12 cellular contexts compared by ENCODE assay signal in genomic region chr12:110253176-110253575, GRCh38. TPM values are rescaled to one million over a fixed set of nuclear protein-coding genes. Genes with fewer than 3 reads are reported as not detected.
DNase-seq lines count a peak whose midpoint lies in the region; ATAC-seq and TF ChIP-seq lines count a peak whose summit lies in the region.
"Had no signal": no experiment of that assay in that cellular context is flagged by ENCODE, and none has a peak within 500 bp of the region (broad histone marks: within the 10 kb centered on the region; RNA-seq: fewer than 3 reads in every experiment).

No MANE protein-coding gene starts in this region.

- H3K9me3 ChIP-seq in SK-N-MC (ENCODE audit: low read depth, low read length) (no peaks in the 10 kb centered on the region), mucosa of descending colon (no peaks in the 10 kb centered on the region), thoracic aorta (no peaks in the 10 kb centered on the region)
- H3K9me3 ChIP-seq: SJSA1 had no signal

- H3K27ac Mint-ChIP-seq in endothelial cell (ENCODE audit: unreplicated experiment), result no peak overlapping the region
- H3K27ac Mint-ChIP-seq: activated naive CD4-positive, alpha-beta T cell treated with anti-CD3 and anti-CD28 coated beads, Interleukin-2, amount 10 ng/mL, durations not matched to agents 7 days and 5 days had no signal

- H3K36me3 ChIP-seq in SK-N-MC (ENCODE audit: insufficient read depth, low read length) (no peaks in the 10 kb centered on the region), mucosa of descending colon (ENCODE audit: low read depth) (no peaks in the 10 kb centered on the region), thoracic aorta (no peaks in the 10 kb centered on the region)
- H3K36me3 ChIP-seq: SJSA1 had no signal

- H3K27me3 ChIP-seq in thoracic aorta (replicated peaks; ENCODE audit: insufficient read depth), result no peaks in the 10 kb centered on the region
- H3K27me3 ChIP-seq: SJSA1 had no signal

- H3K4me3 Mint-ChIP-seq in endothelial cell (ENCODE audit: unreplicated experiment), result no peak overlapping the region
- H3K4me3 Mint-ChIP-seq: activated naive CD4-positive, alpha-beta T cell treated with anti-CD3 and anti-CD28 coated beads, Interleukin-2, amount 10 ng/mL, durations not matched to agents 7 days and 5 days had no signal

- H3K4me1 ChIP-seq in mucosa of descending colon (ENCODE audit: low read depth) (peaks cover 24% of the 10 kb centered on the region), thoracic aorta (ENCODE audit: control insufficient read depth in 1 of 2, low read depth in 2 of 2) (peaks cover 19 to 69% of the 10 kb centered on the region in 2 donors)

- peaks cover 2% of the 10 kb centered on the region for H3K27me3 Mint-ChIP-seq in endothelial cell (ENCODE audit: unreplicated experiment)

- peaks cover 2% of the 10 kb centered on the region for H3K4me1 Mint-ChIP-seq in endothelial cell (ENCODE audit: unreplicated experiment)
- H3K4me1 Mint-ChIP-seq: activated naive CD4-positive, alpha-beta T cell treated with anti-CD3 and anti-CD28 coated beads, Interleukin-2, amount 10 ng/mL, durations not matched to agents 7 days and 5 days had no signal

- H3K36me3 Mint-ChIP-seq in endothelial cell (ENCODE audit: low read depth, unreplicated experiment), result no peaks in the 10 kb centered on the region
- H3K36me3 Mint-ChIP-seq: activated naive CD4-positive, alpha-beta T cell treated with anti-CD3 and anti-CD28 coated beads, Interleukin-2, amount 10 ng/mL, durations not matched to agents 7 days and 5 days had no signal

- peak overlapping the region; percentile 61 for H3K27ac ChIP-seq in SK-N-MC
- H3K27ac ChIP-seq in thoracic aorta, result peak overlapping the region; percentile 60 to 73
- H3K27ac ChIP-seq: SJSA1 had no signal

- no peaks in the 10 kb centered on the region for H3K9me3 Mint-ChIP-seq in endothelial cell (ENCODE audit: unreplicated experiment)
- H3K9me3 Mint-ChIP-seq: activated naive CD4-positive, alpha-beta T cell treated with anti-CD3 and anti-CD28 coated beads, Interleukin-2, amount 10 ng/mL, durations not matched to agents 7 days and 5 days had no signal

- no peak for ATAC-seq in mucosa of descending colon
- no peak for ATAC-seq in thoracic aorta (ENCODE audit: insufficient number of reproducible peaks, low FRiP score, low read depth)
- ATAC-seq in GM19324 (IDR thresholded peaks at IDR 0.05; ENCODE audit: low FRiP score, unreplicated experiment), result no peak
- ATAC-seq: GM12878 had no signal

- intact Hi-C loops in mucosa of descending colon (cut with DNase I, micrococcal nuclease), result no loop called here

- H3K4me3 ChIP-seq in SK-N-MC (no peak overlapping the region), mucosa of descending colon (no peak overlapping the region), thoracic aorta (peak overlapping the region; percentile 57)
- H3K4me3 ChIP-seq: GM12878, SJSA1 had no signal

- H3K9ac ChIP-seq in SK-N-MC (ENCODE audit: insufficient read length), result no peak overlapping the region

- TF ChIP-seq CTCF in mucosa of descending colon (IDR thresholded peaks at IDR 0.05), result no peak
- no peak for TF ChIP-seq CTCF in thoracic aorta (IDR thresholded peaks at IDR 0.05)
- no peak for TF ChIP-seq CTCF in endothelial cell (IDR thresholded peaks at IDR 0.05; ENCODE audit: unreplicated experiment)

- DNase-seq in SK-N-MC (ENCODE audit: low read depth, low spot score) (no peak), fibroblast of peridontal ligament (ENCODE audit: extremely low read depth) (peak; percentile 51), mucosa of descending colon (peak in 2 of 3 donors; percentile 41 to 58), thoracic aorta (ENCODE audit: low spot score) (no peak), endothelial cell (ENCODE audit: low spot score) (no peak), NCI-H446 (lab: John Stamatoyannopoulos, UW) (no peak)
- no peak for DNase-seq in activated CD4-positive, alpha-beta T cell treated with anti-CD3 and anti-CD28 coated beads for 1 hour
- DNase-seq: activated naive CD4-positive, alpha-beta T cell treated with anti-CD3 and anti-CD28 coated beads, Interleukin-2, amount 10 ng/mL, durations not matched to agents 7 days and 5 days; stimulated activated CD8-positive, alpha-beta memory T cell treated with anti-CD3 and anti-CD28 coated beads, Interleukin-4, amount 100 ng/mL, for 48 hours had no signal

RNA-seq across cellular contexts. Expression of gene ATP2A2, which starts 27.9 kb away (rescaled TPM):
- total RNA-seq in mucosa of descending colon (100 to 1,000 TPM; 242 to 287 (median 259) TPM), thoracic aorta (100 to 1,000 TPM; 226 to 290 TPM), endothelial cell (ENCODE audit: unreplicated experiment) (178 TPM)

Comparison
In these comparisons a context has a peak if more than half of its experiments do, and no peak if none do; other contexts are left out.
1. DNase-seq: peak in fibroblast of peridontal ligament (single experiment) and mucosa of descending colon (2 of 3); none in SK-N-MC (single experiment), thoracic aorta (single experiment), activated CD4-positive, alpha-beta T cell treated with anti-CD3 and anti-CD28 coated beads for 1 hour (single experiment), endothelial cell (single experiment) and NCI-H446 (0 of 2).